In the genomic region with DNA sequence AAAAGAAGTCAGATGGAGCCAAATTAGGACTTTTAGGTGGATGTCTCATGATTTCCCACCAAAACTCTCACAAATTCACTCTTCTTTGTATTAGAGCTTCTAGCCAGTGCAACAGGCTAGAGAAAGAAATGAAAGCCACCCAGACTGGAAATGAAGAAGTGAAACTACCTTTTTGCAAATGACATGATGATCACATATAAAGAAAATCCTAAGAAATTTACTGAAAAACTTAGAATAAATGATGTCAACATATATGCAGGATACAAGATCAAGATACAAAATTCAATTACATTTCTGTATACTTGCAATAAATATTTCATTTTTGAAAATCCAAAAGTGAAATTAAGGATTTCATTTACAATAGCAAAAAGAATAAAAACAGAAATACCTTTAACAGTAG, we compare ENCODE assay signal across 13 cellular contexts.
DNase-seq lines count a peak whose midpoint lies in the region; ATAC-seq and TF ChIP-seq lines count a peak whose summit lies in the region.
"Had no signal": no experiment of that assay in that cellular context is flagged by ENCODE, and none has a peak within 500 bp of the region (broad histone marks: within the 10 kb centered on the region; RNA-seq: fewer than 3 reads in every experiment).

No MANE protein-coding gene starts in this region.

- no peak overlapping the region for H3K4me3 Mint-ChIP-seq in type B pancreatic cell

- H3K4me2 ChIP-seq in DOHH2 (ENCODE audit: low read length), result peak overlapping the region; percentile 8

- H3K4me1 ChIP-seq in DOHH2 (ENCODE audit: control insufficient read depth, low read length) (peaks cover 59% of the 10 kb centered on the region), gastroesophageal sphincter (peaks cover 0 to 30% (median 7%) of the 10 kb centered on the region in 3 donors)

- H3K9me2 ChIP-seq in DOHH2 (replicated peaks; ENCODE audit: control insufficient read depth, low read length), result no peaks in the 10 kb centered on the region

- peaks cover 7% of the 10 kb centered on the region; the same call in 1 of the 2 replicates for H4K20me1 ChIP-seq in DOHH2 (ENCODE audit: control insufficient read depth, insufficient read depth, low read depth, low read length)

- peaks cover 14% of the 10 kb centered on the region for H3F3A ChIP-seq in DOHH2 (ENCODE audit: control insufficient read depth, insufficient read depth)

- no peaks in the 10 kb centered on the region for H3K27me3 ChIP-seq in DOHH2 (ENCODE audit: control insufficient read depth, low read length)
- H3K27me3 ChIP-seq in gastroesophageal sphincter, result no peaks in the 10 kb centered on the region

- H3K27ac ChIP-seq in DOHH2 (ENCODE audit: low read depth, low read length), result peak overlapping the region; percentile 45
- no peak overlapping the region for H3K27ac ChIP-seq in gastroesophageal sphincter
- H3K27ac ChIP-seq: RWPE1, VCaP had no signal

- TF ChIP-seq CTCF in DOHH2 (IDR thresholded peaks at IDR 0.05; ENCODE audit: low read depth, low read length, poor library complexity, severe bottlenecking) (no peak), gastroesophageal sphincter (IDR thresholded peaks at IDR 0.05) (no peak), type B pancreatic cell (conservative IDR thresholded peaks at IDR 0.05) (no peak)

- H3K9me3 ChIP-seq in DOHH2 (ENCODE audit: control insufficient read depth, insufficient read depth, low read length) (no peaks in the 10 kb centered on the region), gastroesophageal sphincter (no peaks in the 10 kb centered on the region)

- TF ChIP-seq EP300 in gastroesophageal sphincter (IDR thresholded peaks at IDR 0.05), result no peak

- H3K36me3 ChIP-seq in DOHH2 (ENCODE audit: control insufficient read depth, low read length) (peaks cover 90% of the 10 kb centered on the region), gastroesophageal sphincter (peaks cover 4 to 76% of the 10 kb centered on the region in 2 donors)

- H3K36me3 Mint-ChIP-seq in type B pancreatic cell, result peaks cover 62% of the 10 kb centered on the region

- peaks cover 45% of the 10 kb centered on the region for H3K79me2 ChIP-seq in DOHH2 (ENCODE audit: control insufficient read depth, low read length)

- H3K27ac Mint-ChIP-seq in type B pancreatic cell, result no peak overlapping the region

- peak; percentile 29 for ATAC-seq in GM19395 (IDR thresholded peaks at IDR 0.05; ENCODE audit: unreplicated experiment)
- ATAC-seq in HG03095 (IDR thresholded peaks at IDR 0.05; ENCODE audit: unreplicated experiment), result peak; percentile 26
- no peak for ATAC-seq in HG02970 (IDR thresholded peaks at IDR 0.05; ENCODE audit: low FRiP score, unreplicated experiment)
- no peak for ATAC-seq in gastroesophageal sphincter
- ATAC-seq: HCT116 had no signal

- peaks cover 18% of the 10 kb centered on the region for H3K4me1 Mint-ChIP-seq in type B pancreatic cell (ENCODE audit: unreplicated experiment)

- DNase-seq in OCI-M1 (lab: John Stamatoyannopoulos, UW) (peak; percentile 1), type B pancreatic cell (ENCODE audit: extremely low spot score, unreplicated experiment) (no peak), NCI-H2029 treated with DMSO at 0.1 percent for 48 hours (lab: John Stamatoyannopoulos, UW) (no peak)
- DNase-seq: AML-193, NCI-H226 had no signal

- no peak overlapping the region for H3K4me3 ChIP-seq in DOHH2 (ENCODE audit: low read length)
- H3K4me3 ChIP-seq in gastroesophageal sphincter, result no peak overlapping the region

- no peaks in the 10 kb centered on the region for H3K27me3 Mint-ChIP-seq in type B pancreatic cell

- TF ChIP-seq POLR2A in gastroesophageal sphincter (IDR thresholded peaks at IDR 0.05), result no peak

- no peaks in the 10 kb centered on the region for H3K9me3 Mint-ChIP-seq in type B pancreatic cell

Comparison
In these comparisons a context has a peak if more than half of its experiments do, and no peak if none do; other contexts are left out.
1. ATAC-seq: peak in GM19395 (single experiment) and HG03095 (single experiment); none in HG02970 (single experiment) and gastroesophageal sphincter (single experiment).